In the genomic region with DNA sequence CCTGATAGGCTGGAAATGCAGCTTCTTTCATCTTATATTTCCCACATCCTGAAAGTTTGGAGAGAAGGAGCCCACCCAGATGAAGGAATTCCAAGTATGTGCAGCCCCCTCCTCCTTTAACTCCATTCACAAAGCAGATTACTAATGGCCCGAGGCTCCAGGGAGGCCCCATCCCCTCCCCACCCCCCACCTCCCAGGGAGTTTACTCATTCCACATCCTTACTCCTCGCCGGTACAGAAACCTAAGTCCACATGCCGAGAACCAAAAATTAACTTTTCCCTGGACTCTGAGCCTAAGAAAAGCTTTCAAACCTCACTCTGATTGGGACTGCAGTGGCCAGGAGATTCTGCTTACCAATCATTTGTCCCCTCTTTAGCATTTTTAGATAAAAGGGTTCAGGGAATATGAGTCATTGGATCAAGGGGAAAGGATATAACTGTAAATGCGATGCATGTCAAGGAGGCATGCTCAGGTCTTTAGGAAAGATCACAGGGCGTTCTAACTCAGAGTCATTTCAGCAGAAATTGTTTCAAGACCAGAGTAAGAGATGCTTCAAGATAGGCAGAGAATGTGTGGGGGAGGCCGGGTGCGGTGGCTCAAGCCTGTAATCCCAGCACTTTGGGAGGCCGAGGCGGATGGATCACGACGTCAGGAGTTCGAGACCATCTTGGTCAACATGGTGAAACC, we compare ENCODE assay signal across 8 cellular contexts. TPM values are rescaled to one million over a fixed set of nuclear protein-coding genes. Genes with fewer than 3 reads are reported as not detected.
A peak's percentile ranks its signal among the peaks of the same experiment; 100 is the strongest.
DNase-seq lines count a peak whose midpoint lies in the region; ATAC-seq and TF ChIP-seq lines count a peak whose summit lies in the region.

No MANE protein-coding gene starts in this region.

- ATAC-seq in RWPE2 (ENCODE audit: low read depth): no peak

- no peaks in the 10 kb centered on the region for H3K9me3 Mint-ChIP-seq in endothelial cell (ENCODE audit: unreplicated experiment)

- no peak for TF ChIP-seq CTCF in RWPE2 (IDR thresholded peaks at IDR 0.05; ENCODE audit: poor library complexity, severe bottlenecking)
- no peak for TF ChIP-seq CTCF in endothelial cell (IDR thresholded peaks at IDR 0.05; ENCODE audit: unreplicated experiment)
- no peak for TF ChIP-seq CTCF in osteoblast (IDR thresholded peaks at IDR 0.05; ENCODE audit: extremely low read depth, low read depth, low read length)

- peak overlapping the region; percentile 96 for H3K27ac Mint-ChIP-seq in endothelial cell (ENCODE audit: unreplicated experiment)

- H3K4me1 ChIP-seq in RWPE2 (ENCODE audit: insufficient read depth, poor library complexity, severe bottlenecking) (peaks cover 55% of the 10 kb centered on the region), osteoblast (ENCODE audit: insufficient read depth, low read length) (peaks cover 62% of the 10 kb centered on the region)

- H4K20me1 ChIP-seq in osteoblast (ENCODE audit: insufficient read depth, low read length): no peaks in the 10 kb centered on the region

- H3K27me3 ChIP-seq in RWPE2 (ENCODE audit: insufficient read depth, poor library complexity, severe bottlenecking) (no peaks in the 10 kb centered on the region), osteoblast (ENCODE audit: insufficient read depth, low read length) (no peaks in the 10 kb centered on the region)

- H3K4me1 Mint-ChIP-seq in endothelial cell (ENCODE audit: unreplicated experiment): peaks cover 32% of the 10 kb centered on the region

- H3K79me2 ChIP-seq in osteoblast (ENCODE audit: insufficient read depth, low read length): no peaks in the 10 kb centered on the region

- H3K4me3 Mint-ChIP-seq in endothelial cell (ENCODE audit: unreplicated experiment): peak overlapping the region; percentile 90

- peak overlapping the region; percentile 52 for H3K4me2 ChIP-seq in osteoblast (ENCODE audit: insufficient read depth, low read length)

- H3K9me3 ChIP-seq in RWPE2 (ENCODE audit: severe bottlenecking) (no peaks in the 10 kb centered on the region), osteoblast (ENCODE audit: low read depth, low read length) (no peaks in the 10 kb centered on the region)

- H3K4me3 ChIP-seq in RWPE2 (ENCODE audit: severe bottlenecking) (no peak overlapping the region), osteoblast (ENCODE audit: insufficient read depth, low read length) (peak overlapping the region; percentile 44)

- DNase-seq in ELR (ENCODE audit: low read depth) (peak; percentile 75), RWPE2 (ENCODE audit: low spot score) (no peak), endothelial cell (ENCODE audit: low spot score) (peak; percentile 52), osteoblast (ENCODE audit: insufficient read length, low spot score, missing footprints) (peak; percentile 88), LoVo (ENCODE audit: low spot score) (no peak), pons (ENCODE audit: low spot score) (no peak), GM19238 (ENCODE audit: insufficient read length, low spot score) (no peak), NCI-H2029 (lab: John Stamatoyannopoulos, UW) (no peak)

- peaks cover 9% of the 10 kb centered on the region for H3K27me3 Mint-ChIP-seq in endothelial cell (ENCODE audit: unreplicated experiment)

- H3K27ac ChIP-seq in RWPE2 (ENCODE audit: poor library complexity, severe bottlenecking) (peak overlapping the region; percentile 98), osteoblast (ENCODE audit: low read depth, low read length) (peak overlapping the region; percentile 100)

- H3K36me3 Mint-ChIP-seq in endothelial cell (ENCODE audit: low read depth, unreplicated experiment): no peaks in the 10 kb centered on the region

- H3K36me3 ChIP-seq in RWPE2 (ENCODE audit: low read depth) (no peaks in the 10 kb centered on the region), osteoblast (ENCODE audit: insufficient read depth, low read length) (no peaks in the 10 kb centered on the region)

- no peak overlapping the region for H2AFZ ChIP-seq in osteoblast (ENCODE audit: low read length)

RNA-seq across cellular contexts. Expression of gene PIM1, which starts 31.9 kb away (rescaled TPM):
- total RNA-seq in endothelial cell (ENCODE audit: unreplicated experiment): 9.6 TPM
- total RNA-seq in osteoblast: 14.8 and 16.2 TPM in 2 replicates

Comparison
In these comparisons a context has a peak if more than half of its experiments do, and no peak if none do; other contexts are left out.
1. DNase-seq: peak in ELR (single experiment), endothelial cell (single experiment) and osteoblast (single experiment); none in RWPE2 (single experiment), LoVo (single experiment), pons (single experiment), GM19238 (single experiment) and NCI-H2029 (single experiment).